ENCODE assay signal across 9 cellular contexts in genomic region chr13:97849305-97849704, GRCh38.
DNase-seq lines count a peak whose midpoint lies in the region; ATAC-seq and TF ChIP-seq lines count a peak whose summit lies in the region.
"Had no signal": no experiment of that assay in that cellular context is flagged by ENCODE, and none has a peak within 500 bp of the region (broad histone marks: within the 10 kb centered on the region; RNA-seq: fewer than 3 reads in every experiment).

No MANE protein-coding gene starts in this region.

- no peaks in the 10 kb centered on the region for H3K4me1 ChIP-seq in psoas muscle

- H3K4me3 ChIP-seq in cardiac fibroblast (replicated peaks in 1 of 2; ENCODE audit: low read depth in 2 of 2, low read length in 2 of 2) (no peak overlapping the region), psoas muscle (no peak overlapping the region)

- no peaks in the 10 kb centered on the region for H3K36me3 Mint-ChIP-seq in type B pancreatic cell

- H3K27ac Mint-ChIP-seq in type B pancreatic cell: no peak overlapping the region
- H3K27ac Mint-ChIP-seq: stimulated activated naive CD8-positive, alpha-beta T cell treated with anti-CD3 and anti-CD28 coated beads, Interleukin-15, Interleukin-2, amounts not matched to agents 100 ng/mL and 50 ng/mL, for 24 hours had no signal

- H3K9me3 ChIP-seq in psoas muscle: no peaks in the 10 kb centered on the region

- H3K27ac ChIP-seq in psoas muscle: no peak overlapping the region

- H3K27me3 ChIP-seq in psoas muscle (ENCODE audit: insufficient read depth in 3 of 3, low read length in 2 of 3): no peaks in the 10 kb centered on the region

- peak; percentile 47 for TF ChIP-seq CTCF in cardiac fibroblast (IDR thresholded peaks at IDR 0.05; ENCODE audit: low read depth, low read length)
- TF ChIP-seq CTCF in type B pancreatic cell (conservative IDR thresholded peaks at IDR 0.05): peak; percentile 58
- no peak for TF ChIP-seq CTCF in psoas muscle (IDR thresholded peaks at IDR 0.05)

- peaks cover 5% of the 10 kb centered on the region for H3K9me3 Mint-ChIP-seq in type B pancreatic cell
- H3K9me3 Mint-ChIP-seq: stimulated activated naive CD8-positive, alpha-beta T cell treated with anti-CD3 and anti-CD28 coated beads, Interleukin-15, Interleukin-2, amounts not matched to agents 100 ng/mL and 50 ng/mL, for 24 hours had no signal

- no peak overlapping the region for H3K4me3 Mint-ChIP-seq in type B pancreatic cell
- H3K4me3 Mint-ChIP-seq: stimulated activated naive CD8-positive, alpha-beta T cell treated with anti-CD3 and anti-CD28 coated beads, Interleukin-15, Interleukin-2, amounts not matched to agents 100 ng/mL and 50 ng/mL, for 24 hours had no signal

- ATAC-seq in left ventricle myocardium superior: peak; percentile 14
- no peak for ATAC-seq in Right ventricle myocardium inferior
- ATAC-seq in HG02642 (IDR thresholded peaks at IDR 0.05; ENCODE audit: poor library complexity, unreplicated experiment): peak; percentile 87
- no peak for ATAC-seq in psoas muscle

- DNase-seq in left ventricle myocardium superior: no peak
- no peak for DNase-seq in Right ventricle myocardium inferior (ENCODE audit: missing footprints)
- DNase-seq in NCI-H146 treated with DMSO at 0.1 percent for 48 hours (lab: John Stamatoyannopoulos, UW; ENCODE audit: unreplicated experiment): peak; percentile 51
- DNase-seq in cardiac fibroblast (ENCODE audit: low read depth in 2 of 2): peak; percentile 43 to 62
- DNase-seq in type B pancreatic cell (ENCODE audit: extremely low spot score, unreplicated experiment): no peak
- no peak for DNase-seq in 8988T
- DNase-seq in psoas muscle: no peak

- no peaks in the 10 kb centered on the region for H3K27me3 Mint-ChIP-seq in type B pancreatic cell

- no peaks in the 10 kb centered on the region for H3K4me1 Mint-ChIP-seq in type B pancreatic cell (ENCODE audit: unreplicated experiment)

- 56 to 61% (median 58%) methylated on average over 4 of the region's 4 CpGs for WGBS in psoas muscle, 3 donors

- H3K36me3 ChIP-seq in psoas muscle (ENCODE audit: insufficient read depth in 1 of 2, low read depth in 1 of 2): no peaks in the 10 kb centered on the region

- intact Hi-C loops in left ventricle myocardium superior (cut with micrococcal nuclease): no loop called here
- intact Hi-C loops in Right ventricle myocardium inferior (cut with DNase I): no loop called here
- intact Hi-C loops in psoas muscle (cut with DNase I): no loop called here

Comparison
In these comparisons a context has a peak if more than half of its experiments do, and no peak if none do; other contexts are left out.
1. ATAC-seq: peak in left ventricle myocardium superior (single experiment) and HG02642 (single experiment); none in Right ventricle myocardium inferior (single experiment) and psoas muscle (0 of 4).
2. DNase-seq: peak in NCI-H146 treated with DMSO at 0.1 percent for 48 hours (single experiment) and cardiac fibroblast (2 of 2); none in left ventricle myocardium superior (single experiment), Right ventricle myocardium inferior (single experiment), type B pancreatic cell (single experiment), 8988T (single experiment) and psoas muscle (0 of 2).